12 cellular contexts compared by ENCODE assay signal in genomic region chr10:4240641-4241197, GRCh38.
DNase-seq lines count a peak whose midpoint lies in the region; ATAC-seq, FAIRE-seq and TF ChIP-seq lines count a peak whose summit lies in the region.
"Had no signal": no experiment of that assay in that cellular context is flagged by ENCODE, and none has a peak within 500 bp of the region (broad histone marks: within the 10 kb centered on the region; RNA-seq: fewer than 3 reads in every experiment).

No MANE protein-coding gene starts in this region.

- TF ChIP-seq POLR2A in heart left ventricle (IDR thresholded peaks at IDR 0.05), result no peak
- TF ChIP-seq POLR2A in H1 (IDR thresholded peaks at IDR 0.05; ENCODE audit: control extremely low read depth in 1 of 2, low read depth in 2 of 2, low read length in 2 of 2), result no peak

- no peak overlapping the region for H3K18ac ChIP-seq in H1 (ENCODE audit: extremely low read depth, low read length)

- H3K9ac ChIP-seq in H1 (replicated peaks in 1 of 4; ENCODE audit: extremely low read depth in 1 of 4, low read depth in 3 of 4, low read length in 3 of 4), result no peak overlapping the region
- no peak overlapping the region for H3K9ac ChIP-seq in muscle layer of colon (ENCODE audit: low read length)

- no peak overlapping the region for H2BK12ac ChIP-seq in H1 (ENCODE audit: low read depth, low read length)

- no peaks in the 10 kb centered on the region for H3K79me2 ChIP-seq in H1 (ENCODE audit: control insufficient read depth in 1 of 2, insufficient read depth in 2 of 2, low read length in 2 of 2)

- H2BK20ac ChIP-seq in H1 (ENCODE audit: low read length), result no peak overlapping the region

- intact Hi-C loops in heart left ventricle (cut with DNase I), result loop anchor here in 8 of 10 donors (2.0 to 10.0 kb wide), 16 partner anchors 42 to 527 kb away; partner anchors contain the start of gene KLF6 (in 3 of the 8)
- intact Hi-C loops in cardiac septum (cut with DNase I), result loop anchor here (1.0 to 5.0 kb wide), 3 partner anchors 157 to 527 kb away; no protein-coding TSS in a partner anchor
- intact Hi-C loops in upper lobe of right lung (cut with DNase I), result no loop called here

- no peak overlapping the region for H4K8ac ChIP-seq in H1 (ENCODE audit: extremely low read depth, insufficient read depth, low read length)

- H3K27ac ChIP-seq in heart left ventricle (peak overlapping the region; percentile 63 to 96 (median 89)), H1 (ENCODE audit: low read depth, low read length) (no peak overlapping the region), muscle layer of colon (ENCODE audit: low read depth, low read length) (peak overlapping the region; percentile 83), upper lobe of right lung (peak overlapping the region; percentile 19)
- H3K27ac ChIP-seq: 22Rv1, neutrophil, WERI-Rb-1 had no signal

- peaks cover 0 to 14% (median 0%) of the 10 kb centered on the region in 12 donors for H3K9me3 ChIP-seq in heart left ventricle
- 0 out of 4 replicates have a peak, but pooled peaks cover 0 to 4% of the 10 kb centered on the region in 2 experiments for H3K9me3 ChIP-seq in H1 (ENCODE audit: insufficient read depth in 2 of 2, low read depth in 1 of 2, low read length in 1 of 2)
- no peaks in the 10 kb centered on the region for H3K9me3 ChIP-seq in muscle layer of colon (ENCODE audit: low read length)
- H3K9me3 ChIP-seq in upper lobe of right lung, result no peaks in the 10 kb centered on the region
- H3K9me3 ChIP-seq: neutrophil had no signal

- no peaks in the 10 kb centered on the region for H3K27me3 ChIP-seq in heart left ventricle
- no peaks in the 10 kb centered on the region for H3K27me3 ChIP-seq in H1 (replicated peaks in 1 of 4; ENCODE audit: control insufficient read depth in 3 of 4, extremely low read depth in 1 of 4, insufficient read depth in 3 of 4, low read length in 3 of 4)
- H3K27me3 ChIP-seq in muscle layer of colon (ENCODE audit: control insufficient read depth in 1 of 2, insufficient read depth in 2 of 2, low read length in 2 of 2), result no peaks in the 10 kb centered on the region
- no peaks in the 10 kb centered on the region for H3K27me3 ChIP-seq in upper lobe of right lung
- H3K27me3 ChIP-seq: neutrophil had no signal

- H2AK5ac ChIP-seq in H1 (ENCODE audit: low read depth, low read length), result no peak overlapping the region

- POLR2A ChIA-PET in H1 (lab: Charles Lee; ENCODE audit: partially characterized antibody), result no interaction called here

- no peak overlapping the region for H3K23ac ChIP-seq in H1 (ENCODE audit: insufficient read length)

- no peak overlapping the region for H3K4ac ChIP-seq in H1 (replicated peaks; ENCODE audit: insufficient read length, low read depth, low read length)

- no peak overlapping the region for H2BK15ac ChIP-seq in H1 (ENCODE audit: low read length)

- TF ChIP-seq CTCF in heart left ventricle (IDR thresholded peaks at IDR 0.05), result no peak
- TF ChIP-seq CTCF in H1 (IDR thresholded peaks at IDR 0.05; ENCODE audit: control extremely low read depth in 1 of 3, insufficient read depth in 1 of 3, low read depth in 1 of 3, low read length in 3 of 3), result no peak
- no peak for TF ChIP-seq CTCF in upper lobe of right lung (IDR thresholded peaks at IDR 0.05)

- H3K4me1 ChIP-seq in heart left ventricle (peaks cover 0 to 43% (median 36%) of the 10 kb centered on the region in 12 donors), H1 (replicated peaks in 1 of 4; ENCODE audit: control insufficient read depth in 3 of 4, insufficient read depth in 4 of 4, low read length in 3 of 4) (peaks cover 0 to 3% (median 0%) of the 10 kb centered on the region in 4 experiments; a peak in 2 of 7 replicates), muscle layer of colon (ENCODE audit: insufficient read depth, low read length) (peaks cover 38% of the 10 kb centered on the region), upper lobe of right lung (peaks cover 9% of the 10 kb centered on the region)

- no peak overlapping the region for H3K4me2 ChIP-seq in H1 (ENCODE audit: insufficient read depth in 1 of 2, low read depth in 2 of 2, low read length in 2 of 2)

- H3K4me3 ChIP-seq in heart left ventricle, result peak overlapping the region in 7 of 12 donors; percentile 40 to 57 (median 46)
- no peak overlapping the region for H3K4me3 ChIP-seq in H1 (ENCODE audit: extremely low read depth in 1 of 4, insufficient read depth in 2 of 4, low read depth in 3 of 4, low read length in 4 of 4)
- H3K4me3 ChIP-seq in muscle layer of colon (ENCODE audit: low read depth in 1 of 2, low read length in 2 of 2), result no peak overlapping the region
- no peak overlapping the region for H3K4me3 ChIP-seq in upper lobe of right lung

- H3K56ac ChIP-seq in H1 (replicated peaks; ENCODE audit: insufficient read length, low read depth, low read length), result no peak overlapping the region

- H4K5ac ChIP-seq in H1 (ENCODE audit: insufficient read length, low read depth, low read length), result no peak overlapping the region

- no peak overlapping the region for H4K91ac ChIP-seq in H1 (replicated peaks; ENCODE audit: insufficient read length, low read length)

- peak; percentile 48 for FAIRE-seq in H1 (lab: Jason Lieb, UNC)

- H3K23me2 ChIP-seq in H1 (ENCODE audit: low read depth, low read length), result no peaks in the 10 kb centered on the region; the same call in 1 of the 2 replicates

- no peaks in the 10 kb centered on the region for H4K20me1 ChIP-seq in H1 (replicated peaks in 1 of 2; ENCODE audit: control insufficient read depth in 1 of 2, insufficient read depth in 2 of 2, low read length in 2 of 2)

- TF ChIP-seq RAD21 in H1 (IDR thresholded peaks at IDR 0.05 in 1 of 2, conservative IDR thresholded peaks at IDR 0.05 in 1 of 2; ENCODE audit: low read depth in 2 of 2, low read length in 2 of 2), result no peak

- CTCF ChIA-PET in H1 (lab: Charles Lee; ENCODE audit: partially characterized antibody), result no interaction called here

- H2AFZ ChIP-seq in H1 (ENCODE audit: low read length), result peak overlapping the region; percentile 65; the same call in 1 of the 2 replicates

- 58 to 70% (median 65%) methylated on average over 6 of the region's 6 CpGs for WGBS in heart left ventricle, 4 donors
- 84% methylated on average over 6 of the region's 6 CpGs; no CpG with 5 or more reads in 1 of the 2 experiments for WGBS in H1 (ENCODE audit: extremely low coverage in 1 of 2, insufficient coverage in 1 of 2, insufficient read length in 1 of 2, insufficient replicate concordance in 2 of 2, low coverage in 1 of 2, low lambda C conversion rate in 2 of 2, missing lambda C conversion rate in 1 of 2), 2 experiments

- H2BK5ac ChIP-seq in H1 (ENCODE audit: low read depth, low read length), result no peak overlapping the region

- H3K36me3 ChIP-seq in heart left ventricle (no peaks in the 10 kb centered on the region), H1 (ENCODE audit: control insufficient read depth in 2 of 4, insufficient read depth in 4 of 4, low read length in 3 of 4) (no peaks in the 10 kb centered on the region), muscle layer of colon (ENCODE audit: insufficient read depth, low read length) (no peaks in the 10 kb centered on the region), upper lobe of right lung (no peaks in the 10 kb centered on the region)
- H3K36me3 ChIP-seq: neutrophil, WERI-Rb-1 had no signal

- TF ChIP-seq EP300 in H1 (IDR thresholded peaks at IDR 0.05; ENCODE audit: borderline replicate concordance in 1 of 2, low read depth in 2 of 2, low read length in 2 of 2), result no peak

- H3K79me1 ChIP-seq in H1 (ENCODE audit: low read depth, low read length), result no peaks in the 10 kb centered on the region

- H2BK120ac ChIP-seq in H1 (replicated peaks; ENCODE audit: low read depth, low read length), result no peak overlapping the region

- no peak for DNase-seq in heart left ventricle
- no peak for DNase-seq in cardiac septum (ENCODE audit: low spot score)
- DNase-seq in H1 (ENCODE audit: low read depth in 1 of 2, low spot score in 2 of 2), result no peak
- no peak for DNase-seq in upper lobe of right lung
- no peak for DNase-seq in NCI-H345 (lab: John Stamatoyannopoulos, UW)
- no peak for DNase-seq in activated effector memory CD4-positive, alpha-beta T cell treated with Interleukin-2 at 50 U/mL for 16 hours
- DNase-seq: activated gamma-delta T cell, WERI-Rb-1 had no signal

- H3K14ac ChIP-seq in H1 (ENCODE audit: insufficient read length), result no peak overlapping the region

- ATAC-seq in heart left ventricle, result peak in 2 of 4 donors; percentile 24 to 25
- no peak for ATAC-seq in upper lobe of right lung
- no peak for ATAC-seq in GM21529 (IDR thresholded peaks at IDR 0.05; ENCODE audit: unreplicated experiment)

TF ChIP-seq in H1, 55 proteins besides CTCF, POLR2A, EP300 and RAD21:
- no peak for TF ChIP-seq HDAC6 (IDR thresholded peaks at IDR 0.05; ENCODE audit: low read depth, low read length)
- TF ChIP-seq CTBP2 (IDR thresholded peaks at IDR 0.05; ENCODE audit: borderline replicate concordance, insufficient read depth, insufficient read length, low read length), result no peak
- no peak for TF ChIP-seq SP1 (IDR thresholded peaks at IDR 0.05; ENCODE audit: low read depth, low read length)
- TF ChIP-seq MAX (IDR thresholded peaks at IDR 0.05), result no peak
- TF ChIP-seq GTF2F1 (IDR thresholded peaks at IDR 0.05; ENCODE audit: borderline replicate concordance, low read depth, low read length), result no peak
- TF ChIP-seq ATF2 (IDR thresholded peaks at IDR 0.05; ENCODE audit: low read length), result no peak
- TF ChIP-seq SP4 (IDR thresholded peaks at IDR 0.05; ENCODE audit: low read length), result no peak
- no peak for TF ChIP-seq ASH2L (IDR thresholded peaks at IDR 0.05; ENCODE audit: low read length)
- TF ChIP-seq TBP (IDR thresholded peaks at IDR 0.05; ENCODE audit: low read depth, low read length), result no peak
- no peak for TF ChIP-seq SIRT6 (IDR thresholded peaks at IDR 0.05; ENCODE audit: low read length)
- no peak for TF ChIP-seq CREB1 (IDR thresholded peaks at IDR 0.05)
- no peak for TF ChIP-seq SRF (IDR thresholded peaks at IDR 0.05; ENCODE audit: low read depth, low read length)

Comparison
In these comparisons a context has a peak if more than half of its experiments do, and no peak if none do; other contexts are left out.
1. H3K4me3 ChIP-seq: peak in heart left ventricle (7 of 12); none in H1 (0 of 4), muscle layer of colon (0 of 2) and upper lobe of right lung (single experiment).